ENCODE assay signal across 1 cellular context in genomic region chr10:77513783-77514331, GRCh38.
TF ChIP-seq lines count a peak whose summit lies in the region.

No MANE protein-coding gene starts in this region.

TF ChIP-seq in SK-N-SH, 30 proteins besides CTCF, POLR2A, EP300 and RAD21 (continued from another document):
- TF ChIP-seq TEAD4 (IDR thresholded peaks at IDR 0.05; ENCODE audit: borderline replicate concordance, insufficient read depth): peak; percentile 73
- TF ChIP-seq RCOR1 (IDR thresholded peaks at IDR 0.05; ENCODE audit: low read length): peak; percentile 56; the same call in 1 of the 2 replicates
- no peak for TF ChIP-seq GABPA (IDR thresholded peaks at IDR 0.05; ENCODE audit: low read depth)
- TF ChIP-seq, protein P1, sequence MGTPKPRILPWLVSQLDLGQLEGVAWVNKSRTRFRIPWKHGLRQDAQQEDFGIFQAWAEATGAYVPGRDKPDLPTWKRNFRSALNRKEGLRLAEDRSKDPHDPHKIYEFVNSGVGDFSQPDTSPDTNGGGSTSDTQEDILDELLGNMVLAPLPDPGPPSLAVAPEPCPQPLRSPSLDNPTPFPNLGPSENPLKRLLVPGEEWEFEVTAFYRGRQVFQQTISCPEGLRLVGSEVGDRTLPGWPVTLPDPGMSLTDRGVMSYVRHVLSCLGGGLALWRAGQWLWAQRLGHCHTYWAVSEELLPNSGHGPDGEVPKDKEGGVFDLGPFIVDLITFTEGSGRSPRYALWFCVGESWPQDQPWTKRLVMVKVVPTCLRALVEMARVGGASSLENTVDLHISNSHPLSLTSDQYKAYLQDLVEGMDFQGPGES (IDR thresholded peaks at IDR 0.05; ENCODE audit: low read depth, low read length): no peak
- TF ChIP-seq, protein P2, sequence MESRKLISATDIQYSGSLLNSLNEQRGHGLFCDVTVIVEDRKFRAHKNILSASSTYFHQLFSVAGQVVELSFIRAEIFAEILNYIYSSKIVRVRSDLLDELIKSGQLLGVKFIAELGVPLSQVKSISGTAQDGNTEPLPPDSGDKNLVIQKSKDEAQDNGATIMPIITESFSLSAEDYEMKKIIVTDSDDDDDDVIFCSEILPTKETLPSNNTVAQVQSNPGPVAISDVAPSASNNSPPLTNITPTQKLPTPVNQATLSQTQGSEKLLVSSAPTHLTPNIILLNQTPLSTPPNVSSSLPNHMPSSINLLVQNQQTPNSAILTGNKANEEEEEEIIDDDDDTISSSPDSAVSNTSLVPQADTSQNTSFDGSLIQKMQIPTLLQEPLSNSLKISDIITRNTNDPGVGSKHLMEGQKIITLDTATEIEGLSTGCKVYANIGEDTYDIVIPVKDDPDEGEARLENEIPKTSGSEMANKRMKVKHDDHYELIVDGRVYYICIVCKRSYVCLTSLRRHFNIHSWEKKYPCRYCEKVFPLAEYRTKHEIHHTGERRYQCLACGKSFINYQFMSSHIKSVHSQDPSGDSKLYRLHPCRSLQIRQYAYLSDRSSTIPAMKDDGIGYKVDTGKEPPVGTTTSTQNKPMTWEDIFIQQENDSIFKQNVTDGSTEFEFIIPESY (IDR thresholded peaks at IDR 0.05; ENCODE audit: borderline replicate concordance, low read depth): no peak; the same call in 1 of the 2 replicates
- TF ChIP-seq JUND (IDR thresholded peaks at IDR 0.05): peak; percentile 82
- peak; percentile 84; the same call in 1 of the 2 replicates for TF ChIP-seq MEF2A (IDR thresholded peaks at IDR 0.05; ENCODE audit: borderline replicate concordance, low read depth)
- 0 out of 2 replicates have a peak, but pooled peaks have one; percentile 3 for TF ChIP-seq NRF1 (IDR thresholded peaks at IDR 0.05; ENCODE audit: low read depth, low read length)
- peak; percentile 20; the same call in 1 of the 2 replicates for TF ChIP-seq SMC3 (IDR thresholded peaks at IDR 0.05; ENCODE audit: low read depth, low read length)
- TF ChIP-seq TAF1 (IDR thresholded peaks at IDR 0.05; ENCODE audit: borderline replicate concordance, low read depth, low read length): no peak
- TF ChIP-seq RXRA (IDR thresholded peaks at IDR 0.05; ENCODE audit: borderline replicate concordance, low read depth): peak; percentile 83
- TF ChIP-seq, protein P3, sequence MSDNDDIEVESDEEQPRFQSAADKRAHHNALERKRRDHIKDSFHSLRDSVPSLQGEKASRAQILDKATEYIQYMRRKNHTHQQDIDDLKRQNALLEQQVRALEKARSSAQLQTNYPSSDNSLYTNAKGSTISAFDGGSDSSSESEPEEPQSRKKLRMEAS (IDR thresholded peaks at IDR 0.05; ENCODE audit: low read depth): peak; percentile 69; the same call in 1 of the 2 replicates
- peak; percentile 83 for TF ChIP-seq REST (IDR thresholded peaks at IDR 0.05; ENCODE audit: low read depth, low read length)
- peak; percentile 29; the same call in 1 of the 2 replicates for TF ChIP-seq MXI1 (IDR thresholded peaks at IDR 0.05; ENCODE audit: low read depth, low read length)
